Comparison of ENCODE assay signal across 8 cellular contexts in the genomic region with DNA sequence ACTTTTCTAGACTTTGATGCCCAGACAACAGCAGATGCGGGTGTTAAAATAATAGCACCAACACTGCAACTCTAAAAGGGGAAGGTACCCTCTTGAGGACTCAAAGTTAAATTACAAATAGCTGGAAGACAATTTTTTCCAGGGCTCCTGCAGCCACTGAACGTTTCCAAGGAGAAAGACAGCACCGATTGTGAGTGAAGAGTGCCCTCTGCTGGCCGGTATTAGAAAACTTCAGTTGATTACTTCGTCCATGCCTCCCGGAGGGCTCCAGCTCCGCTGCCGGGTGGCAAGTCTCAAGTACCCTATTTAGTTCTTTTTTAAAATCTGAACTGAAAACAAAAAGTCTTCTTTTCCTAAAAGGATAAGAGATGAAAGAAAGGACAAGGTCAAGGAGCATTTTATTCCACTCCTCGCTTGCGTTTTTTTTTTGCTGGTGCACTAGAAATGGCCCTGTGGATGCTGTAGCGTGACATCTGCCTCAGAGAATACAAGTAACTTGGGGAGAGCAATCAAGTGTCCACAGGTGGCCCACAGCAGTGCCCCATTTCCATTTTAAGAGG.
DNase-seq lines count a peak whose midpoint lies in the region; ATAC-seq and TF ChIP-seq lines count a peak whose summit lies in the region.

No MANE protein-coding gene starts in this region.

- no peak overlapping the region for H3K4me3 Mint-ChIP-seq in activated CD4-positive, alpha-beta T cell treated with anti-CD3 and anti-CD28 coated beads for 36 hours
- H3K4me3 Mint-ChIP-seq in chondrocyte (ENCODE audit: unreplicated experiment) = peak overlapping the region; percentile 26

- peaks cover 23% of the 10 kb centered on the region for H3K4me1 Mint-ChIP-seq in activated CD4-positive, alpha-beta T cell treated with anti-CD3 and anti-CD28 coated beads for 36 hours
- peaks cover 13% of the 10 kb centered on the region for H3K4me1 Mint-ChIP-seq in chondrocyte (ENCODE audit: low read depth)

- no peaks in the 10 kb centered on the region for H3K9me3 Mint-ChIP-seq in activated CD4-positive, alpha-beta T cell treated with anti-CD3 and anti-CD28 coated beads for 36 hours (ENCODE audit: low read depth)
- no peaks in the 10 kb centered on the region for H3K9me3 Mint-ChIP-seq in chondrocyte (ENCODE audit: low read depth)

- no peaks in the 10 kb centered on the region for H3K36me3 Mint-ChIP-seq in activated CD4-positive, alpha-beta T cell treated with anti-CD3 and anti-CD28 coated beads for 36 hours (ENCODE audit: low read depth)
- no peaks in the 10 kb centered on the region for H3K36me3 Mint-ChIP-seq in chondrocyte (ENCODE audit: low read depth)

- TF ChIP-seq CTCF in AG09309 (IDR thresholded peaks at IDR 0.05; ENCODE audit: control insufficient read depth, insufficient read depth, low read depth, low read length, missing control alignments) (peak; percentile 73), chondrocyte (IDR thresholded peaks at IDR 0.05) (peak; percentile 98)

- H3K4me3 ChIP-seq in AG09309 (ENCODE audit: control insufficient read depth, low read depth, low read length) (no peak overlapping the region), H7 (ENCODE audit: insufficient read depth, low read depth, low read length) (no peak overlapping the region)

- no peaks in the 10 kb centered on the region for H3K27me3 ChIP-seq in H7 (ENCODE audit: control insufficient read depth, insufficient read depth, low read length)

- H3K27me3 Mint-ChIP-seq in activated CD4-positive, alpha-beta T cell treated with anti-CD3 and anti-CD28 coated beads for 36 hours = peaks cover 12% of the 10 kb centered on the region
- H3K27me3 Mint-ChIP-seq in chondrocyte (ENCODE audit: low read depth) = peaks cover 18% of the 10 kb centered on the region

- no peaks in the 10 kb centered on the region for H3K36me3 ChIP-seq in H7 (replicated peaks; ENCODE audit: control insufficient read depth, insufficient read depth, low read length)

- intact Hi-C loops in activated CD4-positive, alpha-beta T cell treated with anti-CD3 and anti-CD28 coated beads for 36 hours (cut with DNase I, micrococcal nuclease) = loop anchor here (1.0 to 5.0 kb wide), 7 partner anchors 72 to 647 kb away; a partner anchor contains a TSS

- CTCF ChIA-PET in activated CD4-positive, alpha-beta T cell treated with anti-CD3 and anti-CD28 coated beads for 36 hours (lab: Charles Lee) = interaction anchor here (0.6 to 5.6 kb wide), 66 partner anchors 9 to 1412 kb away, joined by 3 to 181 read pairs (median 5); a partner anchor contains a TSS

- peak; percentile 72 for ATAC-seq in activated CD4-positive, alpha-beta T cell treated with anti-CD3 and anti-CD28 coated beads for 36 hours
- ATAC-seq in left lobe of liver = peak; percentile 95
- no peak for ATAC-seq in GM21381 (IDR thresholded peaks at IDR 0.05; ENCODE audit: unreplicated experiment)

- POLR2A ChIA-PET in activated CD4-positive, alpha-beta T cell treated with anti-CD3 and anti-CD28 coated beads for 36 hours (lab: Charles Lee) = interaction anchor here (0.6 to 0.7 kb wide), 8 partner anchors 8 to 230 kb away, joined by 3 to 18 read pairs (median 6); no protein-coding TSS in a partner anchor

- no peak for DNase-seq in AG09309 (ENCODE audit: low read depth)
- DNase-seq in H7 = peak; percentile 79
- DNase-seq in NCI-H446 treated with DMSO at 0.1 percent for 48 hours (lab: John Stamatoyannopoulos, UW) = peak; percentile 88
- peak; percentile 84 for DNase-seq in activated CD4-positive, alpha-beta T cell treated with anti-CD3 and anti-CD28 coated beads for 36 hours
- no peak for DNase-seq in chondrocyte (ENCODE audit: low spot score)
- peak; percentile 71 for DNase-seq in left lobe of liver (ENCODE audit: low spot score)
- peak; percentile 80 for DNase-seq in stimulated activated CD4-positive, alpha-beta T cell treated with anti-CD3 and anti-CD28 coated beads, Interleukin-4, amount 100 ng/mL, for 24 hours

- no peak overlapping the region for H3K27ac Mint-ChIP-seq in activated CD4-positive, alpha-beta T cell treated with anti-CD3 and anti-CD28 coated beads for 36 hours
- H3K27ac Mint-ChIP-seq in chondrocyte (ENCODE audit: unreplicated experiment) = no peak overlapping the region

Comparison
In these comparisons a context has a peak if more than half of its experiments do, and no peak if none do; other contexts are left out.
1. DNase-seq: peak in H7 (single experiment), NCI-H446 treated with DMSO at 0.1 percent for 48 hours (single experiment), activated CD4-positive, alpha-beta T cell treated with anti-CD3 and anti-CD28 coated beads for 36 hours (single experiment), left lobe of liver (single experiment) and stimulated activated CD4-positive, alpha-beta T cell treated with anti-CD3 and anti-CD28 coated beads, Interleukin-4, amount 100 ng/mL, for 24 hours (single experiment); none in AG09309 (single experiment) and chondrocyte (single experiment).